ENCODE assay signal across 12 cellular contexts in the genomic region with DNA sequence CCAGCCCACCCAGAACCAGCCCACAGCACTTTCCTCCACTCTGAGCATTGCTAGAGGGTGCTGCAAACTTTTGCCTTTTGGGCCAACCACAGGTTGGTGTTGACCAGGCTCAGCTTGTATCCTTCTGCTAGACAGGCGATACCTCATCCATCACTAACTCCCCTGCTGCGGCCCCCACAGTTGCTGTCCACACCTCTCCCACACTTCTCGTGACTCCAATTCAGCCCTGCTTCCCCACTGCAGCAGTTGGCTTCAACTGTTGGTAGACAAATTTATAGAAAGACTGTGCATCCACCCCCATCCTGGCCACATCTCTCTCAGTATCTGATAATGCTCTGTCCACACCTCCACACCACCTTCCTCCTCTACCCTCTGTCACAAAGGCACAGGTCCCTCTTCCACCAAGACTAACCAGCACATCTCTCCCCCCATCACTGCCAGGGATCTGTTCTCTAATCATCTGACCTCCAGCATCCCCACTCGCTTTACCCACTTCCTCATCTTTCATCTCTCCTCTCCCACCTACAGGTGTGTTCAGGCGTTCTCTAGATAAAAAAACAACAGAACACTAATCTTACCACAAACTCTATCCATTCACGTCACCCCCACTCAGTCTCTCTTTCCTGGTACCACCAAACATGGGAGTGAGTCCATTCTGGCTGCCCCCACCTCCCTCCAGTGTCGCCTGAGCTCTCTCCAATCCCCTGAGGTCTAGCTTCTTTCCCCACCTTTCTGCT. TPM values are rescaled to one million over a fixed set of nuclear protein-coding genes. Genes with fewer than 3 reads are reported as not detected.
DNase-seq lines count a peak whose midpoint lies in the region; ATAC-seq and TF ChIP-seq lines count a peak whose summit lies in the region.
"Had no signal": no experiment of that assay in that cellular context is flagged by ENCODE, and none has a peak within 500 bp of the region (broad histone marks: within the 10 kb centered on the region; RNA-seq: fewer than 3 reads in every experiment).

No MANE protein-coding gene starts in this region.

- peaks cover 2% of the 10 kb centered on the region for H3K36me3 Mint-ChIP-seq in activated naive CD8-positive, alpha-beta T cell
- no peaks in the 10 kb centered on the region for H3K36me3 Mint-ChIP-seq in nephron progenitor cell (ENCODE audit: low read depth)

- H3K27me3 Mint-ChIP-seq in activated naive CD8-positive, alpha-beta T cell = no peaks in the 10 kb centered on the region
- peaks cover 20% of the 10 kb centered on the region for H3K27me3 Mint-ChIP-seq in nephron progenitor cell (ENCODE audit: low read depth, poor library complexity)

- peak overlapping the region; percentile 76 for H3K27ac Mint-ChIP-seq in activated naive CD8-positive, alpha-beta T cell
- H3K27ac Mint-ChIP-seq in nephron progenitor cell = peak overlapping the region; percentile 69

- DNase-seq in GM10266 (ENCODE audit: extremely low spot score) (peak; percentile 4), nephron progenitor cell (no peak)
- DNase-seq in Jurkat, Clone E6-1 (ENCODE audit: low read depth, low spot score) = peak; percentile 98
- DNase-seq: aorta, gastrocnemius medialis, NCI-H1048 had no signal

- H3K4me3 ChIP-seq in Jurkat, Clone E6-1 (ENCODE audit: low read length) = peak overlapping the region; percentile 22
- H3K4me3 ChIP-seq: gastrocnemius medialis, suprapubic skin had no signal

- peaks cover 22% of the 10 kb centered on the region for H3K4me1 Mint-ChIP-seq in activated naive CD8-positive, alpha-beta T cell (ENCODE audit: low read depth)
- H3K4me1 Mint-ChIP-seq in nephron progenitor cell = peaks cover 56% of the 10 kb centered on the region

- TF ChIP-seq CTCF in GM10266 (IDR thresholded peaks at IDR 0.05; ENCODE audit: control insufficient read depth, insufficient read depth, low read depth, missing control alignments) = no peak
- TF ChIP-seq CTCF in nephron progenitor cell (IDR thresholded peaks at IDR 0.05) = no peak

- peak overlapping the region; percentile 44 for H3K4me3 Mint-ChIP-seq in activated naive CD8-positive, alpha-beta T cell
- H3K4me3 Mint-ChIP-seq in nephron progenitor cell = peak overlapping the region; percentile 35
- H3K4me3 Mint-ChIP-seq: CD14-positive monocyte had no signal

- ATAC-seq in HG02763 (IDR thresholded peaks at IDR 0.05; ENCODE audit: unreplicated experiment) (no peak), HG03108 (IDR thresholded peaks at IDR 0.05; ENCODE audit: unreplicated experiment) (no peak), HG02884 (IDR thresholded peaks at IDR 0.05; ENCODE audit: unreplicated experiment) (no peak)
- ATAC-seq: gastrocnemius medialis had no signal

- H3K9me3 Mint-ChIP-seq in activated naive CD8-positive, alpha-beta T cell (ENCODE audit: low read depth) = no peaks in the 10 kb centered on the region
- H3K9me3 Mint-ChIP-seq in nephron progenitor cell = no peaks in the 10 kb centered on the region
- H3K9me3 Mint-ChIP-seq: CD14-positive monocyte had no signal

RNA-seq across cellular contexts. Expression of a gene that starts 15.8 kb away (rescaled TPM):
- 15.9 TPM for polyA plus RNA-seq in Jurkat, Clone E6-1 (2012; ENCODE audit: insufficient read depth, insufficient read length)

RNA-seq across cellular contexts. Expression of a gene that starts 24.7 kb away (rescaled TPM):
- polyA plus RNA-seq in Jurkat, Clone E6-1 (2012; ENCODE audit: insufficient read depth, insufficient read length) = 1.3 TPM

RNA-seq across cellular contexts. Expression of a gene that starts 34.7 kb away (rescaled TPM):
- polyA plus RNA-seq in Jurkat, Clone E6-1 (2012; ENCODE audit: insufficient read depth, insufficient read length) = 71.0 TPM
